ENCODE assay signal across 8 cellular contexts in the genomic region with DNA sequence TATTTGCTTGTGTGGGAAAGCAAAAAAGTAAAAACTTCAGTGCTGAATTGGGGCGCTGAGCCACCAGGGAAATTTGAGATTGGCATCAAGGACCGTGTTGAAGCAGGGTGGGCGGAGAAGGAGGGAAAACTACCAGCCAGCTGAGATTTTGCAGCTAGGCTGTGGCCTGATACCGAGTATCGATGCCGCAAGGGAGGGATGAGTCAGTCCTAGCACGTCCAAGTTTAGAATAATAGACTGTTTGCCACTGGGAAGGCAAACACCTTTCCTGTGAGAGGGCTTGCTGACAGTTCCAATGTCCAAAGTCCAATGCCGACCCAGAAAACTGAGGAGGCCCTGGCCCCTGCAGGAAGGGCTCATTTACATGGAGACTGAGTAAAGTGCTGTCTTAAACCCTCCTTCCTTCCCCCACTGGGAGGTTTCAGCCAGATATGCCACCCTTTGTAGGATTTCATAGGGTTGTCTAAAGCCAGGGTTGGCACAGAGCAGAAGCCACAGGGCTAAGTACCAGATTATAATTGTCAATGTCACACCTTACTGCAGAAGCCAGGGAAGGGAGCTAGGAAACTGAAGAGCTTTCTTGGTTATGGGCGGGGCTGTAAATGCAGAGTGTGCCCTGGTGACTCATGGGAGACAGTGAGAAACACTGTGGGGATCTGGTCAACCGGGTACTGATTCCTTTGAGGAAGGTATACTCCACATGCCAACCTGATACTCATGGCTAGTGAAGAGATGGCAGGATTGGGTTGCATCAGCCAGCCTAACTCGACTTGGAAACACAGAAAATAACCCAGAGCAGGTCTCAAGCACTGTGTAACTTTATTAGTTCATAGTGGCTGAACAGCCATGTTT. TPM values are rescaled to one million over a fixed set of nuclear protein-coding genes. Genes with fewer than 3 reads are reported as not detected.
DNase-seq lines count a peak whose midpoint lies in the region; ATAC-seq and TF ChIP-seq lines count a peak whose summit lies in the region.

No MANE protein-coding gene starts in this region.

- TF ChIP-seq CTCF in OCI-LY7 (conservative IDR thresholded peaks at IDR 0.05; ENCODE audit: low read length): no peak
- no peak for TF ChIP-seq CTCF in endothelial cell (IDR thresholded peaks at IDR 0.05; ENCODE audit: unreplicated experiment)
- no peak for TF ChIP-seq CTCF in GM10266 (IDR thresholded peaks at IDR 0.05; ENCODE audit: control insufficient read depth, insufficient read depth, low read depth, missing control alignments)

- no peaks in the 10 kb centered on the region for H3K79me2 ChIP-seq in OCI-LY7 (ENCODE audit: insufficient read depth, low read depth, low read length)

- peaks cover 10% of the 10 kb centered on the region for H3K4me1 ChIP-seq in OCI-LY7 (ENCODE audit: insufficient read depth, low read length, poor library complexity, severe bottlenecking)
- H3K4me1 ChIP-seq in mucosa of stomach (ENCODE audit: control insufficient read depth, insufficient read depth, low read length): peaks cover 24% of the 10 kb centered on the region

- intact Hi-C loops in activated CD4-positive, alpha-beta T cell treated with anti-CD3 and anti-CD28 coated beads for 36 hours (cut with DNase I, micrococcal nuclease): no loop called here
- intact Hi-C loops in OCI-LY7 (cut with micrococcal nuclease; ENCODE audit: unreplicated experiment): no loop called here

- H4K20me1 ChIP-seq in OCI-LY7 (ENCODE audit: insufficient read depth, low read length): no peaks in the 10 kb centered on the region

- H3K4me1 Mint-ChIP-seq in activated CD4-positive, alpha-beta T cell treated with anti-CD3 and anti-CD28 coated beads for 36 hours: peaks cover 4% of the 10 kb centered on the region
- peaks cover 30% of the 10 kb centered on the region for H3K4me1 Mint-ChIP-seq in endothelial cell (ENCODE audit: unreplicated experiment)

- CTCF ChIA-PET in activated CD4-positive, alpha-beta T cell treated with anti-CD3 and anti-CD28 coated beads for 36 hours (lab: Charles Lee): interaction anchor here (0.7 to 1.2 kb wide), 3 partner anchors 12 to 169 kb away, joined by 3 read pairs; no protein-coding TSS in a partner anchor
- CTCF ChIA-PET in OCI-LY7 (lab: Charles Lee; ENCODE audit: unreplicated experiment): no interaction called here

- DNase-seq in activated CD4-positive, alpha-beta T cell treated with anti-CD3 and anti-CD28 coated beads for 36 hours: peak; percentile 30
- DNase-seq in activated CD4-positive, alpha-beta T cell treated with anti-CD3 and anti-CD28 coated beads for 4 hours: no peak
- DNase-seq in OCI-LY7 (ENCODE audit: low spot score) (no peak), endothelial cell (ENCODE audit: low spot score) (peak; percentile 12), activated gamma-delta T cell (lab: John Stamatoyannopoulos, UW) (no peak), GM10266 (ENCODE audit: extremely low spot score) (no peak), cerebellar cortex (ENCODE audit: low spot score) (no peak)

- ATAC-seq in activated CD4-positive, alpha-beta T cell treated with anti-CD3 and anti-CD28 coated beads for 36 hours: peak; percentile 80

- H3K4me3 Mint-ChIP-seq in activated CD4-positive, alpha-beta T cell treated with anti-CD3 and anti-CD28 coated beads for 36 hours: no peak overlapping the region
- H3K4me3 Mint-ChIP-seq in endothelial cell (ENCODE audit: unreplicated experiment): peak overlapping the region; percentile 74

- H3K9ac ChIP-seq in mucosa of stomach (ENCODE audit: low read length): peak overlapping the region; percentile 38

- H3K9me3 ChIP-seq in OCI-LY7 (ENCODE audit: low read length) (no peaks in the 10 kb centered on the region), mucosa of stomach (ENCODE audit: control insufficient read depth, low read length) (no peaks in the 10 kb centered on the region)

- no peaks in the 10 kb centered on the region for H3K9me3 Mint-ChIP-seq in activated CD4-positive, alpha-beta T cell treated with anti-CD3 and anti-CD28 coated beads for 36 hours (ENCODE audit: low read depth)
- H3K9me3 Mint-ChIP-seq in endothelial cell (ENCODE audit: unreplicated experiment): no peaks in the 10 kb centered on the region

- H3K9me2 ChIP-seq in OCI-LY7 (ENCODE audit: insufficient read depth, low read length): no peaks in the 10 kb centered on the region

- no peak overlapping the region for H3K4me3 ChIP-seq in OCI-LY7 (ENCODE audit: low read depth, low read length, poor library complexity, severe bottlenecking)
- no peak overlapping the region for H3K4me3 ChIP-seq in mucosa of stomach (ENCODE audit: low read length)

- H3K27ac Mint-ChIP-seq in activated CD4-positive, alpha-beta T cell treated with anti-CD3 and anti-CD28 coated beads for 36 hours: no peak overlapping the region
- H3K27ac Mint-ChIP-seq in endothelial cell (ENCODE audit: unreplicated experiment): peak overlapping the region; percentile 97

- H3K27ac ChIP-seq in OCI-LY7 (ENCODE audit: low read depth, low read length, poor library complexity, severe bottlenecking): no peak overlapping the region

- no peaks in the 10 kb centered on the region for H3K27me3 ChIP-seq in mucosa of stomach (ENCODE audit: control insufficient read depth, insufficient read depth, low read length)

- no peak overlapping the region; the same call in 1 of the 2 replicates for H3K4me2 ChIP-seq in OCI-LY7 (ENCODE audit: low read length)

- no peaks in the 10 kb centered on the region for H3K36me3 Mint-ChIP-seq in activated CD4-positive, alpha-beta T cell treated with anti-CD3 and anti-CD28 coated beads for 36 hours (ENCODE audit: low read depth)
- H3K36me3 Mint-ChIP-seq in endothelial cell (ENCODE audit: low read depth, unreplicated experiment): no peaks in the 10 kb centered on the region

- no peaks in the 10 kb centered on the region for H3K36me3 ChIP-seq in OCI-LY7 (ENCODE audit: insufficient read depth, low read length)
- H3K36me3 ChIP-seq in mucosa of stomach (ENCODE audit: control insufficient read depth, insufficient read depth, low read length): no peaks in the 10 kb centered on the region

- BruUV-seq in OCI-LY7 (replicated peaks; lab: Mats Ljungman, UMichigan): no TSS peak

- POLR2A ChIA-PET in activated CD4-positive, alpha-beta T cell treated with anti-CD3 and anti-CD28 coated beads for 36 hours (lab: Charles Lee): no interaction called here
- POLR2A ChIA-PET in OCI-LY7 (lab: Charles Lee): interaction anchor here (0.5 to 0.6 kb wide), 2 partner anchors 57 to 640 kb away, joined by 4 read pairs; no protein-coding TSS in a partner anchor

- peak overlapping the region; percentile 81 for H2AFZ ChIP-seq in OCI-LY7 (ENCODE audit: low read length)

- no peaks in the 10 kb centered on the region for H3K27me3 Mint-ChIP-seq in activated CD4-positive, alpha-beta T cell treated with anti-CD3 and anti-CD28 coated beads for 36 hours
- H3K27me3 Mint-ChIP-seq in endothelial cell (ENCODE audit: unreplicated experiment): peaks cover 7% of the 10 kb centered on the region

RNA-seq across cellular contexts. Expression of a gene that starts 28.4 kb away (rescaled TPM):
- total RNA-seq in activated CD4-positive, alpha-beta T cell treated with anti-CD3 and anti-CD28 coated beads for 36 hours: 10 to 100 TPM; 16.2 to 19.1 TPM
- total RNA-seq in OCI-LY7 (2014; rRNA removed; shearing (Covaris generic)): 7.1 and 8.2 TPM in 2 replicates
- 22.5 and 23.6 TPM in 2 replicates for total RNA-seq in OCI-LY7 (2022)
- 14.2 TPM for total RNA-seq in endothelial cell (ENCODE audit: unreplicated experiment)

Comparison
In these comparisons a context has a peak if more than half of its experiments do, and no peak if none do; other contexts are left out.
1. DNase-seq: peak in activated CD4-positive, alpha-beta T cell treated with anti-CD3 and anti-CD28 coated beads for 36 hours (single experiment) and endothelial cell (single experiment); none in activated CD4-positive, alpha-beta T cell treated with anti-CD3 and anti-CD28 coated beads for 4 hours (0 of 2), OCI-LY7 (single experiment), activated gamma-delta T cell (single experiment), GM10266 (single experiment) and cerebellar cortex (single experiment).